ENCODE assay signal across 24 cellular contexts in the genomic region with DNA sequence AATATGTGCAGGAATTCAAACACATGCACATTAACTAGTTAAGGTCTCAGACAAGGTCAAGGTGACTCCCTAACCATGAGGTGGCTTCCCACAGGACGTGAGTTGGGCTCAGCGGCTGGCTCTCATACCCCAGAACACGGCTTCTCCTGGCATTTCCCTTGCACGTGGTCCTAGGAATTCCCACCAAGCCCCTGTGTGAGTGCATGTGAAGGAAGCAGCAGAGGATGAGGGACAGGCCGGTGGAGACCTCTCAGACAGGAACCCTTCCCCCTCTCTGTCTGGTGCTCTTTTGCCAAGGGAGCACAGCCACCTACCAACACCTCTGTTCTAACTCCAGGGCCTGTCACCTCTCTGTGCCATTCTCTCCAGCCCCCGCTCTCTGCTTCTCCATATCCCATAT.
"Had no signal": no experiment of that assay in that cellular context is flagged by ENCODE, and none has a peak within 500 bp of the region (broad histone marks: within the 10 kb centered on the region; RNA-seq: fewer than 3 reads in every experiment).

No MANE protein-coding gene starts in this region.

- H3K27me3 ChIP-seq: neural progenitor cell, thyroid gland had no signal

- H3K27ac Mint-ChIP-seq: activated CD4-positive, alpha-beta T cell treated with anti-CD3 and anti-CD28 coated beads, Interleukin-2, amount 10 ng/mL, durations not matched to agents 24 days and 14 days; activated naive CD4-positive, alpha-beta T cell treated with anti-CD3 and anti-CD28 coated beads, Interleukin-2, amount 10 ng/mL, durations not matched to agents 7 days and 5 days; memory B cell; neural progenitor cell; progenitor cell of endocrine pancreas; stimulated activated naive CD8-positive, alpha-beta T cell treated with anti-CD3 and anti-CD28 coated beads, Interleukin-15, Interleukin-2, amounts not matched to agents 100 ng/mL and 50 ng/mL, for 24 hours; T-helper 17 cell had no signal

- H3K27me3 Mint-ChIP-seq: naive B cell had no signal

- H3K4me3 ChIP-seq: neural progenitor cell, thyroid gland had no signal

- H3K9me3 Mint-ChIP-seq: activated CD4-positive, alpha-beta T cell treated with anti-CD3 and anti-CD28 coated beads, Interleukin-2, amount 10 ng/mL, durations not matched to agents 24 days and 14 days; activated naive CD4-positive, alpha-beta T cell treated with anti-CD3 and anti-CD28 coated beads, Interleukin-2, amount 10 ng/mL, durations not matched to agents 7 days and 5 days; activated T-cell treated with anti-CD3 and anti-CD28 coated beads, Interleukin-2, amount 50 U/mL, for 4 hours; memory B cell; stimulated activated naive CD8-positive, alpha-beta T cell treated with anti-CD3 and anti-CD28 coated beads, Interleukin-15, Interleukin-2, amounts not matched to agents 100 ng/mL and 50 ng/mL, for 24 hours had no signal

- H3K36me3 Mint-ChIP-seq: activated naive CD4-positive, alpha-beta T cell treated with anti-CD3 and anti-CD28 coated beads, Interleukin-2, amount 10 ng/mL, durations not matched to agents 7 days and 5 days; memory B cell; naive B cell; neural progenitor cell had no signal

- DNase-seq: activated CD4-positive, alpha-beta T cell treated with anti-CD3 and anti-CD28 coated beads, Interleukin-2, amount 10 ng/mL, durations not matched to agents 24 days and 14 days; activated CD8-positive, alpha-beta memory T cell treated with anti-CD3 and anti-CD28 coated beads, Interleukin-2, amount 50 U/mL, for 4 hours; activated naive CD4-positive, alpha-beta T cell treated with anti-CD3 and anti-CD28 coated beads, Interleukin-2, amount 10 ng/mL, durations not matched to agents 7 days and 5 days; activated T-cell treated with anti-CD3 and anti-CD28 coated beads, Interleukin-2, amount 50 U/mL, for 4 hours; amygdala; cerebellar nuclear complex; effector memory CD4-positive, alpha-beta T cell; foreskin melanocyte; glutamatergic neuron; hippocampal formation; left cardiac atrium; naive B cell; stimulated activated CD4-positive, alpha-beta T cell treated with anti-CD3 and anti-CD28 coated beads, Interleukin-12 subunit alpha, Interleukin-12 subunit beta, amount 100 ng/mL, for 4 hours; stimulated activated CD4-positive, alpha-beta T cell treated with anti-CD3 and anti-CD28 coated beads, Interleukin-4, amount 100 ng/mL, for 4 hours; substantia nigra; T-helper 17 cell; thyroid gland had no signal

- H3K9me3 ChIP-seq: thyroid gland had no signal

- ATAC-seq: activated CD4-positive, CD25-positive, alpha-beta regulatory T cell treated with anti-CD3 and anti-CD28 coated beads, Interleukin-2, amount 50 U/mL, for 24 hours; activated T-cell treated with anti-CD3 and anti-CD28 coated beads, Interleukin-2, amount 50 U/mL, for 4 hours; esophagus mucosa; left cardiac atrium; T-helper 17 cell had no signal

- H3K4me3 Mint-ChIP-seq: activated CD4-positive, alpha-beta T cell treated with anti-CD3 and anti-CD28 coated beads, Interleukin-2, amount 10 ng/mL, durations not matched to agents 24 days and 14 days; activated naive CD4-positive, alpha-beta T cell treated with anti-CD3 and anti-CD28 coated beads, Interleukin-2, amount 10 ng/mL, durations not matched to agents 7 days and 5 days; memory B cell; naive B cell; neural progenitor cell; stimulated activated naive CD8-positive, alpha-beta T cell treated with anti-CD3 and anti-CD28 coated beads, Interleukin-15, Interleukin-2, amounts not matched to agents 100 ng/mL and 50 ng/mL, for 24 hours had no signal

- H3K27ac ChIP-seq: neural progenitor cell, thyroid gland had no signal

- H3K36me3 ChIP-seq: neural progenitor cell, thyroid gland had no signal

- FAIRE-seq: bronchial epithelial cell had no signal

- H3K4me1 ChIP-seq: neural progenitor cell, thyroid gland had no signal

- H3K4me1 Mint-ChIP-seq: memory B cell, naive B cell had no signal
